6 cellular contexts compared by ENCODE assay signal in the genomic region with DNA sequence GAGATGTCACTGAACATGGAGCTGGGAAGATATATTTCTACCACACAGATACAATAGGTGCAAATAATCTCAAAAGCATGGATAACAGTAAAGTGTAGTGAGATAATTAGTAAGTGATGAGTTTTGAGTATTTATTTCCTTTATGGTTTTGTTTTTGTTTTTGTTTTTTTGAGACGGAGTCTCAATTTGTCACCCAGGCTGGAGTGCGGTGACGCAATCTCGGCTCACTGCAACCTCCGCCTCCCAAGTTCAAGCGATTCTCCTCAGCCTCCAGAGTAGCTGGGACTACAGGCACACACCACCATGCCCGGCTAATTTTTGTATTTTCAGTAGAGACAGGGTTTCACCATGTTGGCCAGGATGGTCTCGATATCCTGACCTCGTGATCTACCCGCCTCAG. TPM values are rescaled to one million over a fixed set of nuclear protein-coding genes. Genes with fewer than 3 reads are reported as not detected.
"Had no signal": no experiment of that assay in that cellular context is flagged by ENCODE, and none has a peak within 500 bp of the region (broad histone marks: within the 10 kb centered on the region; RNA-seq: fewer than 3 reads in every experiment).

No MANE protein-coding gene starts in this region.

RNA-seq across cellular contexts. Expression of gene TP53TG5, which starts 27.3 kb away (rescaled TPM):
- total RNA-seq: GM23248, H4, H7, HFFc6, HT1080, IMR-90 had no signal
- polyA plus RNA-seq: IMR-90 had no signal

RNA-seq across cellular contexts. Expression of gene MATN4, which starts 42.7 kb away (rescaled TPM):
- total RNA-seq: GM23248, H4, HFFc6, HT1080, IMR-90 had no signal
- polyA plus RNA-seq: GM23248 had no signal

RNA-seq across cellular contexts. Expression of gene RBPJL, which starts 44.2 kb away (rescaled TPM):
- total RNA-seq: GM23248, H4, H7, HFFc6, HT1080, IMR-90 had no signal
- polyA plus RNA-seq: GM23248, IMR-90 had no signal
